In genomic region chr4:7398788-7399432, GRCh38 we compare ENCODE assay signal across 17 cellular contexts. TPM values are rescaled to one million over a fixed set of nuclear protein-coding genes. Genes with fewer than 3 reads are reported as not detected.
"Had no signal": no experiment of that assay in that cellular context is flagged by ENCODE, and none has a peak within 500 bp of the region (broad histone marks: within the 10 kb centered on the region; RNA-seq: fewer than 3 reads in every experiment).

No MANE protein-coding gene starts in this region.

- H3K27me3 ChIP-seq: esophagus muscularis mucosa, testis had no signal

- H3K4me3 ChIP-seq: esophagus muscularis mucosa, mucosa of descending colon, testis had no signal

- H3K9me3 Mint-ChIP-seq: activated T-cell treated with anti-CD3 and anti-CD28 coated beads, Interleukin-2, amount 50 U/mL, for 24 hours; stimulated activated naive CD8-positive, alpha-beta T cell treated with anti-CD3 and anti-CD28 coated beads, Interleukin-15, Interleukin-2, amounts not matched to agents 100 ng/mL and 50 ng/mL, for 24 hours had no signal

- H3K9me3 ChIP-seq: esophagus muscularis mucosa, mucosa of descending colon, testis had no signal

- H3K4me3 Mint-ChIP-seq: activated naive CD8-positive, alpha-beta T cell treated with anti-CD3 and anti-CD28 coated beads, Interleukin-2, amount 10 ng/mL, durations not matched to agents 7 days and 5 days; activated T-cell treated with anti-CD3 and anti-CD28 coated beads, Interleukin-2, amount 50 U/mL, for 24 hours; natural killer cell; stimulated activated naive CD8-positive, alpha-beta T cell treated with anti-CD3 and anti-CD28 coated beads, Interleukin-15, Interleukin-2, amounts not matched to agents 100 ng/mL and 50 ng/mL, for 24 hours had no signal

- H3K4me1 Mint-ChIP-seq: activated naive CD8-positive, alpha-beta T cell treated with anti-CD3 and anti-CD28 coated beads, Interleukin-2, amount 10 ng/mL, durations not matched to agents 7 days and 5 days had no signal

- DNase-seq: activated CD4-positive, alpha-beta T cell treated with anti-CD3 and anti-CD28 coated beads, Interleukin-2, amount 50 U/mL, for 1 hour; activated naive CD8-positive, alpha-beta T cell treated with anti-CD3 and anti-CD28 coated beads, Interleukin-2, amount 10 ng/mL, durations not matched to agents 7 days and 5 days; left cardiac atrium; stimulated activated CD4-positive, alpha-beta T cell treated with anti-CD3 and anti-CD28 coated beads, Interleukin-15, amount 100 ng/mL, for 24 hours; stimulated activated CD4-positive, alpha-beta T cell treated with anti-CD3 and anti-CD28 coated beads, Interleukin-4, amount 100 ng/mL, for 24 hours had no signal

- H3K4me1 ChIP-seq: testis had no signal

- H3K27ac Mint-ChIP-seq: activated naive CD8-positive, alpha-beta T cell treated with anti-CD3 and anti-CD28 coated beads, Interleukin-2, amount 10 ng/mL, durations not matched to agents 7 days and 5 days; activated T-cell treated with anti-CD3 and anti-CD28 coated beads, Interleukin-2, amount 50 U/mL, for 24 hours; natural killer cell; stimulated activated naive CD8-positive, alpha-beta T cell treated with anti-CD3 and anti-CD28 coated beads, Interleukin-15, Interleukin-2, amounts not matched to agents 100 ng/mL and 50 ng/mL, for 24 hours had no signal

- ATAC-seq: mucosa of descending colon had no signal

- H3K36me3 ChIP-seq: esophagus muscularis mucosa had no signal

- H3K27ac ChIP-seq: testis had no signal

- H3K36me3 Mint-ChIP-seq: activated naive CD8-positive, alpha-beta T cell treated with anti-CD3 and anti-CD28 coated beads, Interleukin-2, amount 10 ng/mL, durations not matched to agents 7 days and 5 days; natural killer cell had no signal

RNA-seq across cellular contexts. Expression of gene PSAPL1, which starts 35.8 kb away (rescaled TPM):
- total RNA-seq: activated naive CD8-positive, alpha-beta T cell treated with anti-CD3 and anti-CD28 coated beads, Interleukin-2, amount 10 ng/mL, durations not matched to agents 7 days and 5 days; bronchial epithelial cell; esophagus muscularis mucosa; fibroblast of villous mesenchyme; left cardiac atrium; lung microvascular endothelial cell; mucosa of descending colon; natural killer cell; pulmonary artery endothelial cell; T-helper 2 cell treated with Interferon-gamma antibody and Interleukin-4, amounts not matched to agents 100 ng/mL and 5 ng/mL, for 36 hours; ureter had no signal
